In the genomic region with DNA sequence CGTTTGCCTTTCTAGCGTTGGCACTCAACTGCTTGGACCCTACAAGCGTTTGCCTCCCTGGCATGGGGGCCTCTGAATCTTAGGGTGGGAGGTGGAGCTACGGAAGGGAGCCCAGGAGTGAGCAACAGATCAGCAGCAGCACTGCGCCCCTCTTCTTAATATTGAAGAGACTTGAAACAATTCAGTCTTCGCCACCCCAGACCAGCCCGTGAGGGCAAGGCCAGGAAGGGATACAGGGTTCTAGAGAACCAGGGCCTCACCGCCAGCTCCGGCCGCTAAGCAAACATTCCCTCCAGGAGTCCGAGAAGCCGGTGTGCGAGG, we compare ENCODE assay signal across 9 cellular contexts. TPM values are rescaled to one million over a fixed set of nuclear protein-coding genes. Genes with fewer than 3 reads are reported as not detected.
DNase-seq lines count a peak whose midpoint lies in the region; ATAC-seq and TF ChIP-seq lines count a peak whose summit lies in the region.
"Had no signal": no experiment of that assay in that cellular context is flagged by ENCODE, and none has a peak within 500 bp of the region (broad histone marks: within the 10 kb centered on the region; RNA-seq: fewer than 3 reads in every experiment).

No MANE protein-coding gene starts in this region.

- TF ChIP-seq CTCF in colonic mucosa (IDR thresholded peaks at IDR 0.05): no peak
- TF ChIP-seq CTCF in type B pancreatic cell (conservative IDR thresholded peaks at IDR 0.05): no peak
- no peak for TF ChIP-seq CTCF in CD4-positive, alpha-beta T cell (IDR thresholded peaks at IDR 0.05)

- H3K27me3 ChIP-seq in colonic mucosa: no peaks in the 10 kb centered on the region
- H3K27me3 ChIP-seq in muscle layer of colon (ENCODE audit: control insufficient read depth in 1 of 2, insufficient read depth in 2 of 2, low read length in 2 of 2): no peaks in the 10 kb centered on the region
- H3K27me3 ChIP-seq in CD4-positive, alpha-beta T cell (ENCODE audit: control insufficient read depth, insufficient read depth, low read length): peaks cover 41% of the 10 kb centered on the region

- CTCF ChIA-PET in activated naive CD4-positive, alpha-beta T cell treated with anti-CD3 and anti-CD28 coated beads for 36 hours (lab: Charles Lee): no interaction called here
- CTCF ChIA-PET in activated naive CD4-positive, alpha-beta T cell treated with anti-CD3 and anti-CD28 coated beads, Interleukin-2, amount 10 ng/mL, durations not matched to agents 7 days and 5 days (lab: Charles Lee): interaction anchor here (0.7 kb wide), 1 partner anchor 24 kb away, joined by 3 read pairs; no protein-coding TSS in a partner anchor
- CTCF ChIA-PET in CD4-positive, alpha-beta T cell (lab: Charles Lee): interaction anchor here (1.2 kb wide), 1 partner anchor 51 kb away, joined by 3 read pairs; no protein-coding TSS in a partner anchor

- peak overlapping the region; percentile 81 to 98 for H3K9ac ChIP-seq in colonic mucosa (ENCODE audit: low read depth in 2 of 2, low read length in 2 of 2)
- peak overlapping the region; percentile 61 for H3K9ac ChIP-seq in muscle layer of colon (ENCODE audit: low read length)

- peaks cover 47% of the 10 kb centered on the region for H3K27me3 Mint-ChIP-seq in activated naive CD4-positive, alpha-beta T cell treated with anti-CD3 and anti-CD28 coated beads for 36 hours (ENCODE audit: low read depth)
- H3K27me3 Mint-ChIP-seq in activated naive CD4-positive, alpha-beta T cell treated with anti-CD3 and anti-CD28 coated beads, Interleukin-2, amount 10 ng/mL, durations not matched to agents 7 days and 5 days: peaks cover 93% of the 10 kb centered on the region
- H3K27me3 Mint-ChIP-seq in type B pancreatic cell: peaks cover 32% of the 10 kb centered on the region
- H3K27me3 Mint-ChIP-seq in CD4-positive, alpha-beta T cell: peaks cover 74% of the 10 kb centered on the region

- DNase-seq in activated naive CD4-positive, alpha-beta T cell treated with anti-CD3 and anti-CD28 coated beads for 36 hours: no peak
- no peak for DNase-seq in activated naive CD4-positive, alpha-beta T cell treated with anti-CD3 and anti-CD28 coated beads, Interleukin-2, amount 10 ng/mL, durations not matched to agents 7 days and 5 days
- no peak for DNase-seq in colonic mucosa
- no peak for DNase-seq in type B pancreatic cell (ENCODE audit: extremely low spot score, unreplicated experiment)
- DNase-seq in DMS53 treated with DMSO at 0.1 percent for 48 hours (lab: John Stamatoyannopoulos, UW; ENCODE audit: unreplicated experiment): no peak
- DNase-seq in CD4-positive, alpha-beta T cell: no peak
- DNase-seq in NCI-H1092 (lab: John Stamatoyannopoulos, UW): no peak
- DNase-seq: activated CD4-positive, alpha-beta T cell treated with anti-CD3 and anti-CD28 coated beads, Interleukin-2, amount 50 U/mL, for 4 hours had no signal

- H3K9me3 ChIP-seq in colonic mucosa (no peaks in the 10 kb centered on the region), muscle layer of colon (ENCODE audit: low read length) (no peaks in the 10 kb centered on the region)
- no peaks in the 10 kb centered on the region for H3K9me3 ChIP-seq in CD4-positive, alpha-beta T cell (ENCODE audit: control insufficient read depth, low read length)

- no peak for ATAC-seq in CD4-positive, alpha-beta T cell (ENCODE audit: poor library complexity)

- H3K4me3 ChIP-seq in colonic mucosa (peak overlapping the region; percentile 81), muscle layer of colon (ENCODE audit: low read depth in 1 of 2, low read length in 2 of 2) (peak overlapping the region; percentile 50 to 62)

- H3K27ac Mint-ChIP-seq in activated naive CD4-positive, alpha-beta T cell treated with anti-CD3 and anti-CD28 coated beads for 36 hours: no peak overlapping the region
- no peak overlapping the region for H3K27ac Mint-ChIP-seq in activated naive CD4-positive, alpha-beta T cell treated with anti-CD3 and anti-CD28 coated beads, Interleukin-2, amount 10 ng/mL, durations not matched to agents 7 days and 5 days
- H3K27ac Mint-ChIP-seq in type B pancreatic cell: peak overlapping the region; percentile 85
- no peak overlapping the region for H3K27ac Mint-ChIP-seq in CD4-positive, alpha-beta T cell

- H3K4me1 Mint-ChIP-seq in activated naive CD4-positive, alpha-beta T cell treated with anti-CD3 and anti-CD28 coated beads for 36 hours (ENCODE audit: low read depth): peaks cover 14% of the 10 kb centered on the region
- peaks cover 15% of the 10 kb centered on the region for H3K4me1 Mint-ChIP-seq in activated naive CD4-positive, alpha-beta T cell treated with anti-CD3 and anti-CD28 coated beads, Interleukin-2, amount 10 ng/mL, durations not matched to agents 7 days and 5 days
- H3K4me1 Mint-ChIP-seq in type B pancreatic cell (ENCODE audit: unreplicated experiment): peaks cover 24% of the 10 kb centered on the region
- H3K4me1 Mint-ChIP-seq in CD4-positive, alpha-beta T cell (ENCODE audit: low read depth): no peaks in the 10 kb centered on the region

- POLR2A ChIA-PET in CD4-positive, alpha-beta T cell (lab: Charles Lee): no interaction called here

- H3K4me3 Mint-ChIP-seq in activated naive CD4-positive, alpha-beta T cell treated with anti-CD3 and anti-CD28 coated beads for 36 hours: peak overlapping the region; percentile 38
- H3K4me3 Mint-ChIP-seq in activated naive CD4-positive, alpha-beta T cell treated with anti-CD3 and anti-CD28 coated beads, Interleukin-2, amount 10 ng/mL, durations not matched to agents 7 days and 5 days: no peak overlapping the region
- H3K4me3 Mint-ChIP-seq in type B pancreatic cell: peak overlapping the region; percentile 85
- H3K4me3 Mint-ChIP-seq in CD4-positive, alpha-beta T cell: no peak overlapping the region

- H3K27ac ChIP-seq in colonic mucosa: peak overlapping the region; percentile 98
- peak overlapping the region; percentile 92 for H3K27ac ChIP-seq in muscle layer of colon (ENCODE audit: low read depth, low read length)
- H3K27ac ChIP-seq in CD4-positive, alpha-beta T cell (ENCODE audit: low read depth, low read length): no peak overlapping the region

- H3K9me3 Mint-ChIP-seq in activated naive CD4-positive, alpha-beta T cell treated with anti-CD3 and anti-CD28 coated beads for 36 hours: no peaks in the 10 kb centered on the region
- H3K9me3 Mint-ChIP-seq in activated naive CD4-positive, alpha-beta T cell treated with anti-CD3 and anti-CD28 coated beads, Interleukin-2, amount 10 ng/mL, durations not matched to agents 7 days and 5 days: no peaks in the 10 kb centered on the region
- H3K9me3 Mint-ChIP-seq in type B pancreatic cell: no peaks in the 10 kb centered on the region
- H3K9me3 Mint-ChIP-seq in CD4-positive, alpha-beta T cell: no peaks in the 10 kb centered on the region

- no peaks in the 10 kb centered on the region for H3K36me3 ChIP-seq in colonic mucosa
- no peaks in the 10 kb centered on the region for H3K36me3 ChIP-seq in muscle layer of colon (ENCODE audit: insufficient read depth, low read length)

- H3K36me3 Mint-ChIP-seq in activated naive CD4-positive, alpha-beta T cell treated with anti-CD3 and anti-CD28 coated beads for 36 hours (ENCODE audit: low read depth): no peaks in the 10 kb centered on the region
- H3K36me3 Mint-ChIP-seq in activated naive CD4-positive, alpha-beta T cell treated with anti-CD3 and anti-CD28 coated beads, Interleukin-2, amount 10 ng/mL, durations not matched to agents 7 days and 5 days: no peaks in the 10 kb centered on the region
- H3K36me3 Mint-ChIP-seq in type B pancreatic cell: no peaks in the 10 kb centered on the region
- H3K36me3 Mint-ChIP-seq in CD4-positive, alpha-beta T cell (ENCODE audit: low read depth): no peaks in the 10 kb centered on the region

- H3K4me1 ChIP-seq in colonic mucosa (peaks cover 23% of the 10 kb centered on the region), muscle layer of colon (ENCODE audit: insufficient read depth, low read length) (peaks cover 9% of the 10 kb centered on the region)

- intact Hi-C loops in activated naive CD4-positive, alpha-beta T cell treated with anti-CD3 and anti-CD28 coated beads for 36 hours (cut with micrococcal nuclease): no loop called here
- intact Hi-C loops in colonic mucosa (cut with DNase I): no loop called here
- intact Hi-C loops in CD4-positive, alpha-beta T cell (cut with DNase I, micrococcal nuclease): no loop called here

RNA-seq across cellular contexts. Expression of gene GPRC5C, which starts 1.5 kb away (rescaled TPM):
- total RNA-seq in activated naive CD4-positive, alpha-beta T cell treated with anti-CD3 and anti-CD28 coated beads for 36 hours: not detected
- 100 to 1,000 TPM; 139 to 193 TPM for total RNA-seq in colonic mucosa
- 52.0 and 64.3 TPM in 2 replicates for total RNA-seq in type B pancreatic cell (ENCODE audit: low replicate concordance)
- not detected for total RNA-seq in CD4-positive, alpha-beta T cell

RNA-seq across cellular contexts. Expression of gene CD300A, which starts 36.1 kb away (rescaled TPM):
- total RNA-seq in activated naive CD4-positive, alpha-beta T cell treated with anti-CD3 and anti-CD28 coated beads for 36 hours: 1 to 10 TPM; 1.3 to 1.8 TPM
- total RNA-seq in colonic mucosa: 1 to 10 TPM; 3.1 to 5.6 TPM
- total RNA-seq in type B pancreatic cell (ENCODE audit: low replicate concordance): 0.43 TPM in 1 of 2 replicates, not detected in the other
- 1 to 10 TPM; 1.8 to 2.6 TPM for total RNA-seq in CD4-positive, alpha-beta T cell

Comparison
In these comparisons a context has a peak if more than half of its experiments do, and no peak if none do; other contexts are left out.
1. H3K4me3 Mint-ChIP-seq: peak in activated naive CD4-positive, alpha-beta T cell treated with anti-CD3 and anti-CD28 coated beads for 36 hours (single experiment) and type B pancreatic cell (single experiment); none in activated naive CD4-positive, alpha-beta T cell treated with anti-CD3 and anti-CD28 coated beads, Interleukin-2, amount 10 ng/mL, durations not matched to agents 7 days and 5 days (single experiment) and CD4-positive, alpha-beta T cell (single experiment).
2. RNA of gene GPRC5C, which starts 1.5 kb away (total RNA-seq): 139 to 193 TPM in colonic mucosa and 52.0 to 64.3 TPM in type B pancreatic cell; not detected in activated naive CD4-positive, alpha-beta T cell treated with anti-CD3 and anti-CD28 coated beads for 36 hours and not detected in CD4-positive, alpha-beta T cell; every median in the first group is over 10 times any median in the second.